13 cellular contexts compared by ENCODE assay signal in genomic region chr2:128504242-128505149, GRCh38.
DNase-seq lines count a peak whose midpoint lies in the region; ATAC-seq and TF ChIP-seq lines count a peak whose summit lies in the region.
"Had no signal": no experiment of that assay in that cellular context is flagged by ENCODE, and none has a peak within 500 bp of the region (broad histone marks: within the 10 kb centered on the region; RNA-seq: fewer than 3 reads in every experiment).

No MANE protein-coding gene starts in this region.

- no peaks in the 10 kb centered on the region for H4K20me1 ChIP-seq in OCI-LY3 (ENCODE audit: insufficient read depth, low read length)
- no peaks in the 10 kb centered on the region for H4K20me1 ChIP-seq in neural cell (ENCODE audit: insufficient read depth)

- DNase-seq in GM12865 (ENCODE audit: low read depth) (peak; percentile 34), GOT3 (lab: John Stamatoyannopoulos, UW) (no peak), AG08395 (ENCODE audit: low spot score) (no peak), tibial nerve (ENCODE audit: low spot score in 2 of 2) (no peak)
- DNase-seq: activated T-cell treated with anti-CD3 and anti-CD28 coated beads, Interleukin-2, amount 50 U/mL, for 4 hours; heart right ventricle; NCI-H446; occipital lobe had no signal

- no peak overlapping the region for H2AFZ ChIP-seq in OCI-LY3 (ENCODE audit: low read depth, low read length)
- H2AFZ ChIP-seq in neural cell (ENCODE audit: low read depth, low read length) = no peak overlapping the region

- WGBS in tibial nerve, 2 donors = 86 to 88% methylated on average over 4 to 11 of the region's 11 CpGs

- H3K4me1 ChIP-seq in OCI-LY3 (ENCODE audit: low read length) (peaks cover 34% of the 10 kb centered on the region), tibial nerve (no peaks in the 10 kb centered on the region)

- ATAC-seq in HG02763 (IDR thresholded peaks at IDR 0.05; ENCODE audit: unreplicated experiment) (peak; percentile 54), HG03342 (IDR thresholded peaks at IDR 0.05; ENCODE audit: unreplicated experiment) (no peak)
- ATAC-seq: activated T-cell treated with anti-CD3 and anti-CD28 coated beads, Interleukin-2, amount 50 U/mL, for 4 hours had no signal

- H3K27ac ChIP-seq in OCI-LY3 (ENCODE audit: low read length) (no peak overlapping the region), neural cell (ENCODE audit: low read length) (peak overlapping the region; percentile 6), tibial nerve (no peak overlapping the region)
- H3K27ac ChIP-seq: RWPE1 had no signal

- no peak for TF ChIP-seq RAD21 in neural cell (conservative IDR thresholded peaks at IDR 0.05)

- peak overlapping the region; percentile 63 for H3K4me2 ChIP-seq in OCI-LY3 (ENCODE audit: low read length)
- no peak overlapping the region for H3K4me2 ChIP-seq in neural cell (ENCODE audit: low read length)

- H3K9me2 ChIP-seq in neural cell (ENCODE audit: insufficient read depth, low read length) = no peaks in the 10 kb centered on the region

- TF ChIP-seq CTCF in GM12865 (IDR thresholded peaks at IDR 0.05; ENCODE audit: insufficient read depth, low read depth, low read length, missing control alignments) (no peak), OCI-LY3 (IDR thresholded peaks at IDR 0.05; ENCODE audit: low read depth, low read length) (no peak), neural cell (IDR thresholded peaks at IDR 0.05; ENCODE audit: poor library complexity, severe bottlenecking) (no peak), tibial nerve (IDR thresholded peaks at IDR 0.05) (no peak)

- TF ChIP-seq POLR2A in tibial nerve (IDR thresholded peaks at IDR 0.05) = no peak

- H3K36me3 ChIP-seq in OCI-LY3 (replicated peaks; ENCODE audit: low read depth, low read length) (no peaks in the 10 kb centered on the region), neural cell (ENCODE audit: insufficient read depth, low read length) (no peaks in the 10 kb centered on the region), tibial nerve (no peaks in the 10 kb centered on the region)
- H3K36me3 ChIP-seq: heart right ventricle had no signal

- H3K9ac ChIP-seq in OCI-LY3 (ENCODE audit: low read length) (no peak overlapping the region), neural cell (ENCODE audit: low read length) (no peak overlapping the region)

- no peaks in the 10 kb centered on the region for H3F3A ChIP-seq in neural cell (ENCODE audit: insufficient read depth, low read length, poor library complexity, severe bottlenecking)

- H3K27me3 ChIP-seq in OCI-LY3 (ENCODE audit: low read depth, low read length) = no peaks in the 10 kb centered on the region
- no peaks in the 10 kb centered on the region for H3K27me3 ChIP-seq in neural cell (ENCODE audit: insufficient read depth, low read depth, low read length)
- no peaks in the 10 kb centered on the region for H3K27me3 ChIP-seq in tibial nerve
- H3K27me3 ChIP-seq: heart right ventricle had no signal

- H3K79me2 ChIP-seq in OCI-LY3 (ENCODE audit: low read length) (no peaks in the 10 kb centered on the region), neural cell (replicated peaks; ENCODE audit: insufficient read depth, low read length) (no peaks in the 10 kb centered on the region)

- no peaks in the 10 kb centered on the region for H3K9me3 ChIP-seq in OCI-LY3 (ENCODE audit: insufficient read depth, low read length)
- H3K9me3 ChIP-seq in neural cell (ENCODE audit: low read length) = no peaks in the 10 kb centered on the region
- peaks cover 0 to 4% (median 0%) of the 10 kb centered on the region in 4 donors for H3K9me3 ChIP-seq in tibial nerve

- TF ChIP-seq EP300 in neural cell (conservative IDR thresholded peaks at IDR 0.05; ENCODE audit: poor library complexity, severe bottlenecking) (no peak), tibial nerve (IDR thresholded peaks at IDR 0.05) (no peak)

- H3K4me3 ChIP-seq in GM12865 (ENCODE audit: low read depth, low read length) = no peak overlapping the region
- H3K4me3 ChIP-seq in OCI-LY3 (ENCODE audit: low read length) = peak overlapping the region; percentile 3; the same call in 1 of the 2 replicates
- H3K4me3 ChIP-seq in neural cell (ENCODE audit: low read length) = peak overlapping the region; percentile 21
- no peak overlapping the region for H3K4me3 ChIP-seq in tibial nerve
- H3K4me3 ChIP-seq: heart right ventricle had no signal

TF ChIP-seq in neural cell, 6 proteins besides CTCF, POLR2A, EP300 and RAD21:
- no peak for TF ChIP-seq EZH2 (IDR thresholded peaks at IDR 0.05; ENCODE audit: borderline replicate concordance, insufficient read depth, low read length, poor library complexity, severe bottlenecking)
- no peak for TF ChIP-seq TAF1 (IDR thresholded peaks at IDR 0.05; ENCODE audit: low read depth)
- no peak for TF ChIP-seq POLR2AphosphoS5 (IDR thresholded peaks at IDR 0.05)
- TF ChIP-seq REST (IDR thresholded peaks at IDR 0.05; ENCODE audit: borderline replicate concordance) = no peak

Comparison
In these comparisons a context has a peak if more than half of its experiments do, and no peak if none do; other contexts are left out.
1. H3K4me3 ChIP-seq: peak in OCI-LY3 (single experiment) and neural cell (single experiment); none in GM12865 (single experiment) and tibial nerve (0 of 4).